In genomic region chr6:29941476-29941875, GRCh38 we compare ENCODE assay signal across 8 cellular contexts. TPM values are rescaled to one million over a fixed set of nuclear protein-coding genes. Genes with fewer than 3 reads are reported as not detected.
A peak's percentile ranks its signal among the peaks of the same experiment; 100 is the strongest.
DNase-seq lines count a peak whose midpoint lies in the region; ATAC-seq and TF ChIP-seq lines count a peak whose summit lies in the region.

No MANE protein-coding gene starts in this region.

- TF ChIP-seq RAD21 in liver (IDR thresholded peaks at IDR 0.05), result no peak

- H3K9ac ChIP-seq in liver (ENCODE audit: low read depth in 1 of 2, low read length in 2 of 2), result peak overlapping the region; percentile 82 to 99

- H3K36me3 ChIP-seq in liver (ENCODE audit: control insufficient read depth in 4 of 4, insufficient read depth in 3 of 4, low read depth in 1 of 4, low read length in 3 of 4), result peaks cover 2 to 9% (median 7%) of the 10 kb centered on the region in 4 donors

- H3K27ac Mint-ChIP-seq in activated naive CD4-positive, alpha-beta T cell treated with anti-CD3 and anti-CD28 coated beads, Interleukin-2, amount 50 U/mL, for 24 hours, result peak overlapping the region; percentile 99
- peak overlapping the region; percentile 100 for H3K27ac Mint-ChIP-seq in activated naive CD8-positive, alpha-beta T cell treated with anti-CD3 and anti-CD28 coated beads, Interleukin-2, amount 10 ng/mL, durations not matched to agents 7 days and 5 days
- H3K27ac Mint-ChIP-seq in type B pancreatic cell, result peak overlapping the region; percentile 76

- H3K27ac ChIP-seq in liver (ENCODE audit: low read depth in 1 of 2, low read length in 2 of 2) (peak overlapping the region; percentile 74 to 86), caudate nucleus (ENCODE audit: low read depth, low read length) (no peak overlapping the region)

- DNase-seq in activated naive CD4-positive, alpha-beta T cell (lab: John Stamatoyannopoulos, UW), result no peak
- DNase-seq in activated naive CD8-positive, alpha-beta T cell treated with anti-CD3 and anti-CD28 coated beads, Interleukin-2, amount 10 ng/mL, durations not matched to agents 7 days and 5 days, result no peak
- DNase-seq in type B pancreatic cell (ENCODE audit: extremely low spot score, unreplicated experiment), result no peak
- DNase-seq in caudate nucleus (lab: John Stamatoyannopoulos, UW), result no peak
- DNase-seq in GM13976 (ENCODE audit: low spot score), result no peak

- POLR2A ChIA-PET in activated naive CD8-positive, alpha-beta T cell treated with anti-CD3 and anti-CD28 coated beads, Interleukin-2, amount 10 ng/mL, durations not matched to agents 7 days and 5 days (lab: Charles Lee), result interaction anchor here (0.8 to 2.5 kb wide), 7 partner anchors 15 to 233 kb away, joined by 3 to 15 read pairs (median 7); partner anchors contain the start of gene POLR1H

- TF ChIP-seq CTCF in liver (IDR thresholded peaks at IDR 0.05; ENCODE audit: low read depth, low read length, missing input control) (no peak), type B pancreatic cell (conservative IDR thresholded peaks at IDR 0.05) (no peak), GM13976 (IDR thresholded peaks at IDR 0.05; ENCODE audit: borderline replicate concordance, control extremely low read depth, extremely low read depth, insufficient read depth, missing control alignments) (no peak)

- 42% methylated on average over 1 of the region's 1 CpG for WGBS in liver

- no peaks in the 10 kb centered on the region for H3K9me3 Mint-ChIP-seq in activated naive CD4-positive, alpha-beta T cell treated with anti-CD3 and anti-CD28 coated beads, Interleukin-2, amount 50 U/mL, for 24 hours
- H3K9me3 Mint-ChIP-seq in activated naive CD8-positive, alpha-beta T cell treated with anti-CD3 and anti-CD28 coated beads, Interleukin-2, amount 10 ng/mL, durations not matched to agents 7 days and 5 days, result peaks cover 1% of the 10 kb centered on the region
- H3K9me3 Mint-ChIP-seq in type B pancreatic cell, result no peaks in the 10 kb centered on the region

- in situ Hi-C loops in GM13976 (cut with MboI; ENCODE audit: low sequenced_read_pairs, unreplicated experiment), result loop anchor here (5.0 kb wide), 1 partner anchor 54 kb away; no protein-coding TSS in a partner anchor

- no peak overlapping the region for H3K4me3 ChIP-seq in liver (ENCODE audit: low read depth in 1 of 3, low read length in 3 of 3)

- H3K4me3 Mint-ChIP-seq in activated naive CD4-positive, alpha-beta T cell treated with anti-CD3 and anti-CD28 coated beads, Interleukin-2, amount 50 U/mL, for 24 hours, result peak overlapping the region; percentile 93
- H3K4me3 Mint-ChIP-seq in activated naive CD8-positive, alpha-beta T cell treated with anti-CD3 and anti-CD28 coated beads, Interleukin-2, amount 10 ng/mL, durations not matched to agents 7 days and 5 days, result peak overlapping the region; percentile 97
- peak overlapping the region; percentile 89 for H3K4me3 Mint-ChIP-seq in type B pancreatic cell

- peaks cover 0 to 17% (median 4%) of the 10 kb centered on the region in 4 donors for H3K4me1 ChIP-seq in liver (ENCODE audit: control insufficient read depth in 4 of 4, insufficient read depth in 4 of 4, low read length in 3 of 4)

- no peak for ATAC-seq in activated naive CD8-positive, alpha-beta T cell treated with anti-CD3 and anti-CD28 coated beads, Interleukin-2, amount 10 ng/mL, durations not matched to agents 7 days and 5 days (ENCODE audit: low read depth)
- ATAC-seq in HG02759 (IDR thresholded peaks at IDR 0.05; ENCODE audit: unreplicated experiment), result no peak

- no peaks in the 10 kb centered on the region for H3K27me3 Mint-ChIP-seq in activated naive CD4-positive, alpha-beta T cell treated with anti-CD3 and anti-CD28 coated beads, Interleukin-2, amount 50 U/mL, for 24 hours
- peaks cover 4% of the 10 kb centered on the region for H3K27me3 Mint-ChIP-seq in activated naive CD8-positive, alpha-beta T cell treated with anti-CD3 and anti-CD28 coated beads, Interleukin-2, amount 10 ng/mL, durations not matched to agents 7 days and 5 days
- peaks cover 8% of the 10 kb centered on the region for H3K27me3 Mint-ChIP-seq in type B pancreatic cell

- peaks cover 27% of the 10 kb centered on the region for H3K36me3 Mint-ChIP-seq in activated naive CD4-positive, alpha-beta T cell treated with anti-CD3 and anti-CD28 coated beads, Interleukin-2, amount 50 U/mL, for 24 hours
- H3K36me3 Mint-ChIP-seq in activated naive CD8-positive, alpha-beta T cell treated with anti-CD3 and anti-CD28 coated beads, Interleukin-2, amount 10 ng/mL, durations not matched to agents 7 days and 5 days, result peaks cover 38% of the 10 kb centered on the region
- H3K36me3 Mint-ChIP-seq in type B pancreatic cell, result peaks cover 17% of the 10 kb centered on the region

- H3K27me3 ChIP-seq in liver (ENCODE audit: control insufficient read depth in 4 of 4, insufficient read depth in 4 of 4, low read length in 3 of 4), result no peaks in the 10 kb centered on the region

- no peaks in the 10 kb centered on the region for H3K9me3 ChIP-seq in liver (ENCODE audit: control insufficient read depth in 4 of 4, low read length in 3 of 4)

- H3K4me1 Mint-ChIP-seq in activated naive CD4-positive, alpha-beta T cell treated with anti-CD3 and anti-CD28 coated beads, Interleukin-2, amount 50 U/mL, for 24 hours, result peaks cover 30% of the 10 kb centered on the region
- H3K4me1 Mint-ChIP-seq in activated naive CD8-positive, alpha-beta T cell treated with anti-CD3 and anti-CD28 coated beads, Interleukin-2, amount 10 ng/mL, durations not matched to agents 7 days and 5 days, result peaks cover 34% of the 10 kb centered on the region
- peaks cover 12% of the 10 kb centered on the region for H3K4me1 Mint-ChIP-seq in type B pancreatic cell (ENCODE audit: unreplicated experiment)

TF ChIP-seq in liver, 16 proteins besides CTCF, POLR2A, EP300 and RAD21:
- TF ChIP-seq YY1 (IDR thresholded peaks at IDR 0.05) (no peak), ZBTB33 (IDR thresholded peaks at IDR 0.05) (no peak), GABPA (IDR thresholded peaks at IDR 0.05 in 1 of 2, conservative IDR thresholded peaks at IDR 0.05 in 1 of 2) (no peak), JUND (IDR thresholded peaks at IDR 0.05) (peak in 1 of 2 donors; percentile 4), HNF4G (IDR thresholded peaks at IDR 0.05) (no peak), RXRA (IDR thresholded peaks at IDR 0.05) (no peak), TAF1 (conservative IDR thresholded peaks at IDR 0.05) (no peak), SP1 (IDR thresholded peaks at IDR 0.05) (no peak), FOXA2 (IDR thresholded peaks at IDR 0.05) (no peak)

RNA-seq across cellular contexts. Expression of gene HLA-A, which starts 0.9 kb away (rescaled TPM):
- 1,000 to 10,000 TPM; 2,013 to 2,035 TPM for total RNA-seq in activated naive CD8-positive, alpha-beta T cell treated with anti-CD3 and anti-CD28 coated beads, Interleukin-2, amount 10 ng/mL, durations not matched to agents 7 days and 5 days
- total RNA-seq in liver (100 to 1,000 TPM; 145 to 191 TPM), type B pancreatic cell (ENCODE audit: low replicate concordance) (183 and 209 TPM in 2 replicates)
- polyA plus RNA-seq in liver, result 100 to 1,000 TPM; 256 to 321 TPM
